Comparison of ENCODE assay signal across 28 cellular contexts in the genomic region with DNA sequence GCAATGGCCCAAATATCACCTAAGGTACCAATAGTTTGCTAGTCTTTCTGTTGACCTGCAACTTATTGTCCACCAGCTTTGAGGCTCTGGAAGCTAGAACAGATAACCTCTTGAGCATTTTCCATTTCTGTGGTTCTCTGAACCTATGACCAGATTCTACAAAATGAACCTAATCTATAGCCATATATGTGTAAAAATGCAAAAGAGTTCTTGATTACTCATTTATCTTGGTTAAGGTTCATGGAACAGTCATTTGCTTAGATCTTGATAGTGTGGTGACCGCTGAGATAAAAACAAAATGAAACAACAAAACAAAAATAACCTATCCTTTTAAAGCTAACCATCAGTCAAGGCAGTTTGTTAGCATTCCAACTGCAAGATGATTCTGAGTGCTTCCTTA.
"Had no signal": no experiment of that assay in that cellular context is flagged by ENCODE, and none has a peak within 500 bp of the region (broad histone marks: within the 10 kb centered on the region; RNA-seq: fewer than 3 reads in every experiment).

No MANE protein-coding gene starts in this region.

- H3K36me3 ChIP-seq: ovary, right lobe of liver, sigmoid colon, stomach, thoracic aorta, thyroid gland, tibial nerve, upper lobe of left lung, vagina had no signal

- H3K4me3 Mint-ChIP-seq: naive thymus-derived CD8-positive, alpha-beta T cell; natural killer cell treated with Interleukin-12 subunit alpha and Interleukin-12 subunit beta and Interleukin-15 and Interleukin-18, amount 100 ng/mL, for 72 hours; nephron progenitor cell; neural crest cell; stimulated activated naive B cell treated with anti-CD40 and anti-IgM and Interleukin-4, amounts not matched to agents 10 μg/mL and 1 μg/mL and 100 μg/mL, for 72 hours; stimulated activated naive CD8-positive, alpha-beta T cell treated with anti-CD3 and anti-CD28 coated beads, Interleukin-15, Interleukin-2, amounts not matched to agents 100 ng/mL and 50 ng/mL, for 24 hours had no signal

- H3K4me1 ChIP-seq: parathyroid adenoma, psoas muscle, right lobe of liver, sigmoid colon, stomach, thyroid gland, tibial nerve, upper lobe of left lung, vagina had no signal

- H3K27me3 ChIP-seq: ovary, right lobe of liver, sigmoid colon, thyroid gland, tibial nerve, upper lobe of left lung, vagina had no signal

- H2AFZ ChIP-seq: parathyroid adenoma had no signal

- H3K9ac ChIP-seq: parathyroid adenoma had no signal

- H3K36me3 Mint-ChIP-seq: stimulated activated naive B cell treated with anti-CD40 and anti-IgM and Interleukin-4, amounts not matched to agents 10 μg/mL and 1 μg/mL and 100 μg/mL, for 72 hours had no signal

- H3K27ac ChIP-seq: ovary, parathyroid adenoma, psoas muscle, right lobe of liver, sigmoid colon, stomach, thoracic aorta, thyroid gland, tibial nerve, upper lobe of left lung, vagina had no signal

- H3K9me3 ChIP-seq: ovary, right lobe of liver, sigmoid colon, thyroid gland, vagina had no signal

- ATAC-seq: naive thymus-derived CD8-positive, alpha-beta T cell; natural killer cell treated with Interleukin-12 subunit alpha and Interleukin-12 subunit beta and Interleukin-15 and Interleukin-18, amount 100 ng/mL, for 72 hours; psoas muscle; right cardiac atrium; right lobe of liver; stimulated activated naive B cell treated with anti-CD40 and anti-IgM and Interleukin-4, amounts not matched to agents 10 μg/mL and 1 μg/mL and 100 μg/mL, for 72 hours had no signal

- H3K27ac Mint-ChIP-seq: naive thymus-derived CD8-positive, alpha-beta T cell; natural killer cell treated with Interleukin-12 subunit alpha and Interleukin-12 subunit beta and Interleukin-15 and Interleukin-18, amount 100 ng/mL, for 72 hours; nephron progenitor cell; progenitor cell of endocrine pancreas; stimulated activated naive B cell treated with anti-CD40 and anti-IgM and Interleukin-4, amounts not matched to agents 10 μg/mL and 1 μg/mL and 100 μg/mL, for 72 hours; stimulated activated naive CD8-positive, alpha-beta T cell treated with anti-CD3 and anti-CD28 coated beads, Interleukin-15, Interleukin-2, amounts not matched to agents 100 ng/mL and 50 ng/mL, for 24 hours had no signal

- H3K4me3 ChIP-seq: ovary, psoas muscle, right lobe of liver, sigmoid colon, stomach, thoracic aorta, thyroid gland, tibial nerve, upper lobe of left lung, vagina had no signal

- H3K9me3 Mint-ChIP-seq: natural killer cell treated with Interleukin-12 subunit alpha and Interleukin-12 subunit beta and Interleukin-15 and Interleukin-18, amount 100 ng/mL, for 72 hours had no signal

- DNase-seq: naive thymus-derived CD8-positive, alpha-beta T cell; nephron progenitor cell; occipital lobe; ovary; posterior cingulate gyrus; psoas muscle; right cardiac atrium; right lobe of liver; sigmoid colon; small intestine; stimulated activated CD4-positive, alpha-beta T cell treated with anti-CD3 and anti-CD28 coated beads, Interleukin-15, amount 100 ng/mL, for 24 hours; stimulated activated CD4-positive, alpha-beta T cell treated with anti-CD3 and anti-CD28 coated beads, Interleukin-2, amount 100 ng/mL, for 24 hours; stimulated activated CD4-positive, alpha-beta T cell treated with anti-CD3 and anti-CD28 coated beads, Interleukin-2, amount 100 ng/mL, for 48 hours; stimulated activated CD4-positive, alpha-beta T cell treated with anti-CD3 and anti-CD28 coated beads, Interleukin-4, amount 100 ng/mL, for 4 hours; stimulated activated CD8-positive, alpha-beta memory T cell treated with anti-CD3 and anti-CD28 coated beads, Interleukin-4, amount 100 ng/mL, for 48 hours; stimulated activated naive B cell treated with anti-CD40 and anti-IgM and Interleukin-4, amounts not matched to agents 10 μg/mL and 1 μg/mL and 100 μg/mL, for 72 hours; stimulated activated naive CD4-positive, alpha-beta T cell treated with Interleukin-2 at 50 U/mL for 16 hours; stomach; thyroid gland; upper lobe of left lung had no signal

- H3K4me1 Mint-ChIP-seq: naive thymus-derived CD8-positive, alpha-beta T cell; neural crest cell; stimulated activated naive B cell treated with anti-CD40 and anti-IgM and Interleukin-4, amounts not matched to agents 10 μg/mL and 1 μg/mL and 100 μg/mL, for 72 hours had no signal

- H3K79me2 ChIP-seq: parathyroid adenoma had no signal
